In genomic region chr5:71932649-71933338, GRCh38 we compare ENCODE assay signal across 8 cellular contexts.
DNase-seq lines count a peak whose midpoint lies in the region; ATAC-seq and TF ChIP-seq lines count a peak whose summit lies in the region.

No MANE protein-coding gene starts in this region.

- H3K27ac Mint-ChIP-seq in activated naive CD4-positive, alpha-beta T cell treated with anti-CD3 and anti-CD28 coated beads, Interleukin-2, amount 10 ng/mL, durations not matched to agents 7 days and 5 days, result no peak overlapping the region

- intact Hi-C loops in breast epithelium (cut with DNase I; ENCODE audit: low total_unique reads), result no loop called here

- no peaks in the 10 kb centered on the region for H3K36me3 Mint-ChIP-seq in activated naive CD4-positive, alpha-beta T cell treated with anti-CD3 and anti-CD28 coated beads, Interleukin-2, amount 10 ng/mL, durations not matched to agents 7 days and 5 days

- no peaks in the 10 kb centered on the region for H3K9me3 Mint-ChIP-seq in activated naive CD4-positive, alpha-beta T cell treated with anti-CD3 and anti-CD28 coated beads, Interleukin-2, amount 10 ng/mL, durations not matched to agents 7 days and 5 days

- no peaks in the 10 kb centered on the region for H3K4me1 Mint-ChIP-seq in activated naive CD4-positive, alpha-beta T cell treated with anti-CD3 and anti-CD28 coated beads, Interleukin-2, amount 10 ng/mL, durations not matched to agents 7 days and 5 days

- TF ChIP-seq EP300 in tibial nerve (IDR thresholded peaks at IDR 0.05), result no peak

- H3K27me3 ChIP-seq in breast epithelium, result no peaks in the 10 kb centered on the region
- no peaks in the 10 kb centered on the region for H3K27me3 ChIP-seq in tibial nerve

- TF ChIP-seq POLR2A in breast epithelium (IDR thresholded peaks at IDR 0.05) (no peak), tibial nerve (IDR thresholded peaks at IDR 0.05) (no peak)

- 48 to 51% methylated on average over 8 of the region's 8 CpGs for WGBS in tibial nerve, 2 donors

- H3K4me3 Mint-ChIP-seq in activated naive CD4-positive, alpha-beta T cell treated with anti-CD3 and anti-CD28 coated beads, Interleukin-2, amount 10 ng/mL, durations not matched to agents 7 days and 5 days, result no peak overlapping the region

- H3K4me3 ChIP-seq in breast epithelium, result no peak overlapping the region
- H3K4me3 ChIP-seq in tibial nerve, result no peak overlapping the region

- CTCF ChIA-PET in activated naive CD4-positive, alpha-beta T cell treated with anti-CD3 and anti-CD28 coated beads, Interleukin-2, amount 10 ng/mL, durations not matched to agents 7 days and 5 days (lab: Charles Lee), result no interaction called here

- H3K27ac ChIP-seq in breast epithelium (peak overlapping the region; percentile 76 to 82), tibial nerve (peak overlapping the region in 3 of 4 donors; percentile 63 to 74 (median 72))

- H3K27me3 Mint-ChIP-seq in activated naive CD4-positive, alpha-beta T cell treated with anti-CD3 and anti-CD28 coated beads, Interleukin-2, amount 10 ng/mL, durations not matched to agents 7 days and 5 days, result peaks cover 12% of the 10 kb centered on the region

- H3K4me1 ChIP-seq in breast epithelium, result no peaks in the 10 kb centered on the region
- peaks cover 0 to 16% (median 10%) of the 10 kb centered on the region in 4 donors for H3K4me1 ChIP-seq in tibial nerve

- DNase-seq in SIG-M5 treated with dmso at 0.1 percent for 504 hours (lab: John Stamatoyannopoulos, UW; ENCODE audit: unreplicated experiment) (peak; percentile 8), SIG-M5 (lab: John Stamatoyannopoulos, UW) (no peak), breast epithelium (ENCODE audit: low spot score in 2 of 2) (no peak), kidney tubule cell (ENCODE audit: low spot score) (peak; percentile 97), tibial nerve (ENCODE audit: low spot score in 2 of 2) (peak; percentile 22 to 24), NCI-H2107 (lab: John Stamatoyannopoulos, UW) (no peak)
- DNase-seq in activated naive CD4-positive, alpha-beta T cell treated with anti-CD3 and anti-CD28 coated beads, Interleukin-2, amount 10 ng/mL, durations not matched to agents 7 days and 5 days, result no peak

- no peaks in the 10 kb centered on the region for H3K9me3 ChIP-seq in breast epithelium
- H3K9me3 ChIP-seq in tibial nerve, result no peaks in the 10 kb centered on the region

- no peaks in the 10 kb centered on the region for H3K36me3 ChIP-seq in breast epithelium
- H3K36me3 ChIP-seq in tibial nerve, result no peaks in the 10 kb centered on the region

- ATAC-seq in GM18861 (IDR thresholded peaks at IDR 0.05; ENCODE audit: unreplicated experiment), result no peak

- TF ChIP-seq CTCF in breast epithelium (IDR thresholded peaks at IDR 0.05) (peak in 1 of 3 donors; percentile 36), tibial nerve (IDR thresholded peaks at IDR 0.05) (no peak)

Comparison
In these comparisons a context has a peak if more than half of its experiments do, and no peak if none do; other contexts are left out.
1. DNase-seq: peak in SIG-M5 treated with dmso at 0.1 percent for 504 hours (single experiment), kidney tubule cell (single experiment) and tibial nerve (2 of 2); none in SIG-M5 (single experiment), breast epithelium (0 of 2), NCI-H2107 (single experiment) and activated naive CD4-positive, alpha-beta T cell treated with anti-CD3 and anti-CD28 coated beads, Interleukin-2, amount 10 ng/mL, durations not matched to agents 7 days and 5 days (single experiment).